In genomic region chr14:103749452-103749851, GRCh38 we compare ENCODE assay signal across 28 cellular contexts. TPM values are rescaled to one million over a fixed set of nuclear protein-coding genes. Genes with fewer than 3 reads are reported as not detected.
A peak's percentile ranks its signal among the peaks of the same experiment; 100 is the strongest.
DNase-seq lines count a peak whose midpoint lies in the region; ATAC-seq and TF ChIP-seq lines count a peak whose summit lies in the region.
"Had no signal": no experiment of that assay in that cellular context is flagged by ENCODE, and none has a peak within 500 bp of the region (broad histone marks: within the 10 kb centered on the region; RNA-seq: fewer than 3 reads in every experiment).

No MANE protein-coding gene starts in this region.

- H3K9me3 Mint-ChIP-seq in activated T-cell treated with anti-CD3 and anti-CD28 coated beads, Interleukin-2, amount 50 U/mL, for 24 hours: no peaks in the 10 kb centered on the region
- H3K9me3 Mint-ChIP-seq in glutamatergic neuron (ENCODE audit: unreplicated experiment): peaks cover 2% of the 10 kb centered on the region
- H3K9me3 Mint-ChIP-seq: CD8-positive, alpha-beta T cell; stimulated activated naive B cell treated with anti-CD40 and anti-IgM and Interleukin-4, amounts not matched to agents 10 μg/mL and 1 μg/mL and 100 μg/mL, for 72 hours had no signal

- no peaks in the 10 kb centered on the region for H4K20me1 ChIP-seq in SU-DHL-6 (ENCODE audit: low read depth, low read length)

- H3K27me3 Mint-ChIP-seq in activated T-cell treated with anti-CD3 and anti-CD28 coated beads, Interleukin-2, amount 50 U/mL, for 24 hours: no peaks in the 10 kb centered on the region
- H3K27me3 Mint-ChIP-seq in glutamatergic neuron (ENCODE audit: unreplicated experiment): peaks cover 3% of the 10 kb centered on the region
- H3K27me3 Mint-ChIP-seq: B cell; stimulated activated naive B cell treated with anti-CD40 and anti-IgM and Interleukin-4, amounts not matched to agents 10 μg/mL and 1 μg/mL and 100 μg/mL, for 72 hours had no signal

- H3K4me1 Mint-ChIP-seq in activated T-cell treated with anti-CD3 and anti-CD28 coated beads, Interleukin-2, amount 50 U/mL, for 24 hours (ENCODE audit: low read depth): peaks cover 18% of the 10 kb centered on the region
- H3K4me1 Mint-ChIP-seq in glutamatergic neuron (ENCODE audit: low read depth, unreplicated experiment): peaks cover 7% of the 10 kb centered on the region
- H3K4me1 Mint-ChIP-seq: B cell; stimulated activated naive B cell treated with anti-CD40 and anti-IgM and Interleukin-4, amounts not matched to agents 10 μg/mL and 1 μg/mL and 100 μg/mL, for 72 hours had no signal

- no peak for ATAC-seq in GM21717 (IDR thresholded peaks at IDR 0.05; ENCODE audit: unreplicated experiment)
- ATAC-seq: A549; CD8-positive, alpha-beta T cell; stimulated activated naive B cell treated with anti-CD40 and anti-IgM and Interleukin-4, amounts not matched to agents 10 μg/mL and 1 μg/mL and 100 μg/mL, for 72 hours had no signal

- H3K27ac Mint-ChIP-seq in activated T-cell treated with anti-CD3 and anti-CD28 coated beads, Interleukin-2, amount 50 U/mL, for 24 hours: peak overlapping the region; percentile 3
- peak overlapping the region; percentile 67 for H3K27ac Mint-ChIP-seq in glutamatergic neuron (ENCODE audit: unreplicated experiment)
- H3K27ac Mint-ChIP-seq: B cell; stimulated activated naive B cell treated with anti-CD40 and anti-IgM and Interleukin-4, amounts not matched to agents 10 μg/mL and 1 μg/mL and 100 μg/mL, for 72 hours had no signal

- H3F3A ChIP-seq in SU-DHL-6 (ENCODE audit: insufficient read depth): peaks cover 4% of the 10 kb centered on the region; the same call in 1 of the 2 replicates

- peak; percentile 22 for DNase-seq in activated T-cell treated with anti-CD3 and anti-CD28 coated beads, Interleukin-2, amount 50 U/mL, for 24 hours
- DNase-seq in activated T-cell treated with anti-CD3 and anti-CD28 coated beads, Interleukin-2, amount 50 U/mL, for 48 hours: no peak
- DNase-seq in glutamatergic neuron (no peak), ureter (ENCODE audit: low spot score) (peak; percentile 9), ecto neural progenitor cell (ENCODE audit: low spot score) (no peak), activated gamma-delta T cell treated with Interleukin-2 at 50 U/mL for 16 hours (no peak)
- DNase-seq: activated CD4-positive, alpha-beta T cell treated with anti-CD3 and anti-CD28 coated beads, Interleukin-2, amount 50 U/mL, for 4 hours; mammary epithelial cell; MM.1S; NCI-H1417 treated with DMSO at 0.1 percent for 48 hours; NCI-H2081; NCI-H2227 treated with DMSO at 0.1 percent for 48 hours; psoas muscle; sigmoid colon; stimulated activated CD4-positive, alpha-beta T cell treated with anti-CD3 and anti-CD28 coated beads, Interleukin-4, amount 100 ng/mL, for 4 hours; stimulated activated naive B cell treated with anti-CD40 and anti-IgM and Interleukin-4, amounts not matched to agents 10 μg/mL and 1 μg/mL and 100 μg/mL, for 72 hours; T-helper 1 cell had no signal

- H3K4me3 Mint-ChIP-seq in activated T-cell treated with anti-CD3 and anti-CD28 coated beads, Interleukin-2, amount 50 U/mL, for 24 hours: no peak overlapping the region
- H3K4me3 Mint-ChIP-seq in glutamatergic neuron (ENCODE audit: unreplicated experiment): no peak overlapping the region
- H3K4me3 Mint-ChIP-seq: B cell; CD8-positive, alpha-beta T cell; stimulated activated naive B cell treated with anti-CD40 and anti-IgM and Interleukin-4, amounts not matched to agents 10 μg/mL and 1 μg/mL and 100 μg/mL, for 72 hours had no signal

- H3K79me2 ChIP-seq in SU-DHL-6 (ENCODE audit: insufficient read depth, low read length): no peaks in the 10 kb centered on the region
- H3K79me2 ChIP-seq: hepatocyte had no signal

- peaks cover 35% of the 10 kb centered on the region for H3K36me3 Mint-ChIP-seq in activated T-cell treated with anti-CD3 and anti-CD28 coated beads, Interleukin-2, amount 50 U/mL, for 24 hours (ENCODE audit: low read depth)
- H3K36me3 Mint-ChIP-seq in glutamatergic neuron (ENCODE audit: unreplicated experiment): no peaks in the 10 kb centered on the region

- TF ChIP-seq CTCF in SU-DHL-6 (IDR thresholded peaks at IDR 0.05; ENCODE audit: insufficient read depth, low read length, poor library complexity, severe bottlenecking) (no peak), glutamatergic neuron (IDR thresholded peaks at IDR 0.05; ENCODE audit: partially characterized antibody, unreplicated experiment) (no peak)

- H2AFZ ChIP-seq in SU-DHL-6 (ENCODE audit: low read depth, low read length, severe bottlenecking): peak overlapping the region; percentile 42
- H2AFZ ChIP-seq: hepatocyte had no signal

- no peaks in the 10 kb centered on the region for H3K36me3 ChIP-seq in SU-DHL-6 (ENCODE audit: low read length)
- H3K36me3 ChIP-seq: HAP-1, neutrophil, thoracic aorta had no signal

- H3K4me2 ChIP-seq in SU-DHL-6 (ENCODE audit: low read depth, low read length, poor library complexity, severe bottlenecking): peak overlapping the region; percentile 50
- H3K4me2 ChIP-seq: A549, hepatocyte had no signal

- H3K27me3 ChIP-seq in SU-DHL-6 (ENCODE audit: low read length): no peaks in the 10 kb centered on the region
- H3K27me3 ChIP-seq: cardiac muscle cell, hepatocyte, neutrophil, sigmoid colon, vagina had no signal

- peak overlapping the region; percentile 52; the same call in 1 of the 2 replicates for H3K27ac ChIP-seq in SU-DHL-6 (ENCODE audit: low read depth, low read length)
- H3K27ac ChIP-seq: A549, cardiac muscle cell, hepatocyte, neutrophil, psoas muscle, sigmoid colon, thoracic aorta, vagina had no signal

- H3K9me3 ChIP-seq in SU-DHL-6 (ENCODE audit: insufficient read depth, low read length): no peaks in the 10 kb centered on the region
- H3K9me3 ChIP-seq: A549, HAP-1, neutrophil, psoas muscle, sigmoid colon, thoracic aorta, vagina had no signal

- no peak overlapping the region for H3K4me3 ChIP-seq in SU-DHL-6 (ENCODE audit: insufficient read depth, low read length, poor library complexity, severe bottlenecking)
- H3K4me3 ChIP-seq: A549, cardiac muscle cell, HAP-1, hepatocyte, psoas muscle, sigmoid colon, thoracic aorta, vagina had no signal

- peak overlapping the region; percentile 39; the same call in 1 of the 2 replicates for H3K9ac ChIP-seq in SU-DHL-6 (ENCODE audit: low read length)

- no peaks in the 10 kb centered on the region for H3K9me2 ChIP-seq in SU-DHL-6 (replicated peaks; ENCODE audit: insufficient read depth, low read length)

RNA-seq across cellular contexts. Expression of gene ZFYVE21, which starts 33.8 kb away (rescaled TPM):
- total RNA-seq in glutamatergic neuron (ENCODE audit: unreplicated experiment) (49.1 TPM), ureter (90.9 TPM)

RNA-seq across cellular contexts. Expression of gene XRCC3, which starts 34.2 kb away (rescaled TPM):
- total RNA-seq in glutamatergic neuron (ENCODE audit: unreplicated experiment) (4.5 TPM), ureter (15.7 TPM)

Comparison
In these comparisons a context has a peak if more than half of its experiments do, and no peak if none do; other contexts are left out.
1. DNase-seq: peak in activated T-cell treated with anti-CD3 and anti-CD28 coated beads, Interleukin-2, amount 50 U/mL, for 24 hours (single experiment) and ureter (single experiment); none in activated T-cell treated with anti-CD3 and anti-CD28 coated beads, Interleukin-2, amount 50 U/mL, for 48 hours (0 of 2), glutamatergic neuron (single experiment), ecto neural progenitor cell (single experiment) and activated gamma-delta T cell treated with Interleukin-2 at 50 U/mL for 16 hours (single experiment).